In the genomic region with DNA sequence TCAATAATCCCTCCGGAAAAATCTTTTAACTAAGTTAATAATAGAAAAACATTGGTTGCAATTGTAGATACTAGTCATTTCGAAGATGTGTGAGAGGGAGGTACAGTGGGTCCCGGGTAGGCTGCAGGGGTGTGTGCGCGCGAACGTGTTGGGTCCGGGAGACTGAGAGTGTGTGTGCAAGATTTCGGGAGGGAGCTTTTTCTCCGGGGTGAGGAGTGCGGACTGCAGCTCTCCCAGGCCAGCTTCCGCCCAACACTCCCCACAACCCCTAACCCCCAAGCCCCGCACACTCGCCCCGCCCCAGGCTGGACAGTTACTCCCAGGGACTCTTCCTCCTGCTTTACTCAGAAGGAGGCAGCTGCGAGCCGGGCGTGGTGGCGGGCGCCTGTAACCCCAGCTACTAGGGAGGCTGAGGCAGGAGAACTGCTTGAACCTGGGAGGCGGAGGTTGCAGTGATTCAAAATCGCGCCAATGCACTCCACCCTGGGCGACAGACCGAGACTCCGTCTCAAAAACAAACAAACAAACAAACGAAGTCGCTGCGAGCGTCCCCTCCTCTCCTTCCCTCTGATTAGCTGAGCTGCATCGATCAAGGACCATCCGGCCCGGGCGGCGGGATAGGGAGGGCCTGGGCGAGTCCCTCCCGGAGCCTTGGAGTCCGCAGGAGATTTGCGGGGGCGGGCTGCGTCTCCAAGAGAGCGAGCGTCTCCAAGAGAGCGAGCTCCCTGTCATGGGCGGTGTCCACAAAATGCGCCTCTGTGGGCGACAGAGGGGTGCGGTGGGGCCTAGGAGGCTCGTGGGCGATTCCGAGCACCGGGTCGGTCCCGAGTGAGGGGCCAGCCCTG, we compare ENCODE assay signal across 10 cellular contexts. TPM values are rescaled to one million over a fixed set of nuclear protein-coding genes. Genes with fewer than 3 reads are reported as not detected.
A peak's percentile ranks its signal among the peaks of the same experiment; 100 is the strongest.
DNase-seq lines count a peak whose midpoint lies in the region; ATAC-seq and TF ChIP-seq lines count a peak whose summit lies in the region.
"Had no signal": no experiment of that assay in that cellular context is flagged by ENCODE, and none has a peak within 500 bp of the region (broad histone marks: within the 10 kb centered on the region; RNA-seq: fewer than 3 reads in every experiment).

No MANE protein-coding gene starts in this region.

- peak overlapping the region; percentile 62 for H2AFZ ChIP-seq in hepatocyte

- H3K4me2 ChIP-seq in hepatocyte = peak overlapping the region; percentile 90

- no peaks in the 10 kb centered on the region for H4K20me1 ChIP-seq in hepatocyte (ENCODE audit: insufficient read depth, poor library complexity, severe bottlenecking)

- WGBS in hepatocyte (ENCODE audit: low lambda C conversion rate, missing lambda C conversion rate) = 46% methylated on average over 54 of the region's 54 CpGs

- no peak for TF ChIP-seq CTCF in hepatocyte (IDR thresholded peaks at IDR 0.05; ENCODE audit: poor library complexity)
- no peak for TF ChIP-seq CTCF in GM20000 (IDR thresholded peaks at IDR 0.05; ENCODE audit: extremely low read depth, missing control alignments)

- H3K27me3 ChIP-seq in hepatocyte = peaks cover 20% of the 10 kb centered on the region

- no peaks in the 10 kb centered on the region for H3K9me3 ChIP-seq in hepatocyte (ENCODE audit: low read depth)

- H3K4me1 ChIP-seq in hepatocyte (ENCODE audit: insufficient read depth) = peaks cover 6% of the 10 kb centered on the region

- H3K79me2 ChIP-seq in hepatocyte = no peaks in the 10 kb centered on the region

- no peaks in the 10 kb centered on the region for H3K9me2 ChIP-seq in hepatocyte (replicated peaks; ENCODE audit: insufficient read depth)

- peak; percentile 67 for DNase-seq in GM03348 (ENCODE audit: low spot score)
- DNase-seq in astrocyte of the hippocampus (ENCODE audit: low read depth, low spot score) = peak; percentile 11
- DNase-seq in hepatocyte (ENCODE audit: low spot score) = no peak
- DNase-seq in skeletal muscle cell (ENCODE audit: low read depth) = no peak
- no peak for DNase-seq in GM20000 (ENCODE audit: low spot score)
- DNase-seq: activated effector memory CD4-positive, alpha-beta T cell treated with anti-CD3 and anti-CD28 coated beads, Interleukin-2, amount 50 U/mL, for 16 hours; NCI-H748 treated with DMSO at 0.1 percent for 48 hours had no signal

- no peak for ATAC-seq in HG02981 (IDR thresholded peaks at IDR 0.05; ENCODE audit: unreplicated experiment)
- ATAC-seq in GM18520 (IDR thresholded peaks at IDR 0.05; ENCODE audit: unreplicated experiment) = no peak
- ATAC-seq in GM21576 (IDR thresholded peaks at IDR 0.05; ENCODE audit: unreplicated experiment) = no peak

- no peak overlapping the region for H3K27ac ChIP-seq in hepatocyte

- H3K4me3 ChIP-seq in hepatocyte (no peak overlapping the region), skeletal muscle cell (ENCODE audit: low read depth, low read length) (peak overlapping the region; percentile 44)

- H3K36me3 ChIP-seq in hepatocyte (replicated peaks; ENCODE audit: insufficient read depth, low read depth) = no peaks in the 10 kb centered on the region

RNA-seq across cellular contexts. Expression of gene PPM1J, which starts 28.3 kb away (rescaled TPM):
- total RNA-seq in hepatocyte = 0.72 and 0.93 TPM in 2 replicates
- 1.8 and 1.9 TPM in 2 replicates for polyA plus RNA-seq in hepatocyte

RNA-seq across cellular contexts. Expression of gene RHOC, which starts 36.5 kb away (rescaled TPM):
- 340 and 354 TPM in 2 replicates for total RNA-seq in hepatocyte
- 610 and 612 TPM in 2 replicates for polyA plus RNA-seq in hepatocyte

Comparison
In these comparisons a context has a peak if more than half of its experiments do, and no peak if none do; other contexts are left out.
1. DNase-seq: peak in GM03348 (single experiment) and astrocyte of the hippocampus (single experiment); none in hepatocyte (single experiment), skeletal muscle cell (single experiment) and GM20000 (single experiment).